5 cellular contexts compared by ENCODE assay signal in the genomic region with DNA sequence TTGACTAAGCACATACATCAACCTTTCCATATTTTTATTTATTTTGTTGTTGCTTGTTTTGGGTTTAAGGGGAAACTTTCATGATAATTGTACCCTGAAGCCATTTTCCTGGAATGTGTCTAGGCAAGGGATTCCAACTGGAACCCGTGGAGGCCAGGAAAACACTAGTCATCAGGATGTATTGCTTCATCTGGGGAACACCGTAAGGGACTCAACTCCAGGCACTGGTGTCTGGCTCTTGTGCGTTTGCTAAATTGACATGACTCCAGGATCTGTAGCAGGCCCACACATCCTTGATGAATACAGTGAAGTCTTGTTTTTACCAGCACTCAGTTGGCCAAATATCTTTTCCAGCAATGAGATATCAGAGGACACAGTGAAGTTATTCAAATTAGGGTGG. TPM values are rescaled to one million over a fixed set of nuclear protein-coding genes. Genes with fewer than 3 reads are reported as not detected.
"Had no signal": no experiment of that assay in that cellular context is flagged by ENCODE, and none has a peak within 500 bp of the region (broad histone marks: within the 10 kb centered on the region; RNA-seq: fewer than 3 reads in every experiment).

No MANE protein-coding gene starts in this region.

RNA-seq across cellular contexts. Expression of gene KCNJ18, which starts 21.3 kb away (rescaled TPM):
- total RNA-seq: GM23338, H1, H9, HT-29, IMR-90 had no signal
- polyA plus RNA-seq: GM23338, H1, IMR-90 had no signal
